ENCODE assay signal across 24 cellular contexts in genomic region chr9:98977813-98978212, GRCh38. TPM values are rescaled to one million over a fixed set of nuclear protein-coding genes. Genes with fewer than 3 reads are reported as not detected.
DNase-seq lines count a peak whose midpoint lies in the region; ATAC-seq, FAIRE-seq and TF ChIP-seq lines count a peak whose summit lies in the region.
"Had no signal": no experiment of that assay in that cellular context is flagged by ENCODE, and none has a peak within 500 bp of the region (broad histone marks: within the 10 kb centered on the region; RNA-seq: fewer than 3 reads in every experiment).

No MANE protein-coding gene starts in this region.

- no peak overlapping the region for H2AK5ac ChIP-seq in H1 (ENCODE audit: low read depth, low read length)

- H3K27ac Mint-ChIP-seq in nephron, result peak overlapping the region in 2 of 3 experiments; percentile 71 to 76
- peak overlapping the region in 1 of 2 donors; percentile 28 for H3K27ac Mint-ChIP-seq in effector memory CD8-positive, alpha-beta T cell
- H3K27ac Mint-ChIP-seq: activated CD4-positive, alpha-beta T cell treated with anti-CD3 and anti-CD28 coated beads for 36 hours; activated naive CD4-positive, alpha-beta T cell treated with anti-CD3 and anti-CD28 coated beads for 36 hours; stimulated activated memory B cell treated with anti-CD40 and anti-IgM and Interleukin-4, amounts not matched to agents 10 μg/mL and 1 μg/mL and 100 μg/mL, for 72 hours had no signal

- H3K27me3 ChIP-seq in H1 (replicated peaks in 1 of 4; ENCODE audit: control insufficient read depth in 3 of 4, extremely low read depth in 1 of 4, insufficient read depth in 3 of 4, low read length in 3 of 4), result peaks cover 7 to 43% (median 28%) of the 10 kb centered on the region in 4 experiments
- H3K27me3 ChIP-seq in subcutaneous abdominal adipose tissue (ENCODE audit: control insufficient read depth in 5 of 5, insufficient read depth in 4 of 5, low read length in 5 of 5), result no peaks in the 10 kb centered on the region
- H3K27me3 ChIP-seq in breast epithelium, result no peaks in the 10 kb centered on the region
- H3K27me3 ChIP-seq: MG63, right lobe of liver, upper lobe of left lung had no signal

- no peak overlapping the region for H3K4me3 ChIP-seq in H1 (ENCODE audit: extremely low read depth in 1 of 4, insufficient read depth in 2 of 4, low read depth in 3 of 4, low read length in 4 of 4)
- H3K4me3 ChIP-seq in subcutaneous abdominal adipose tissue (ENCODE audit: low read depth in 1 of 5, low read length in 5 of 5), result no peak overlapping the region
- H3K4me3 ChIP-seq in breast epithelium, result no peak overlapping the region
- H3K4me3 ChIP-seq: GM12878, MG63, right lobe of liver, upper lobe of left lung had no signal

- H3K23me2 ChIP-seq in H1 (ENCODE audit: low read depth, low read length), result no peaks in the 10 kb centered on the region

- no peak overlapping the region for H4K8ac ChIP-seq in H1 (ENCODE audit: extremely low read depth, insufficient read depth, low read length)

- peaks cover 0 to 10% (median 6%) of the 10 kb centered on the region in 4 experiments; a peak in 6 of 7 replicates for H3K4me1 ChIP-seq in H1 (replicated peaks in 1 of 4; ENCODE audit: control insufficient read depth in 3 of 4, insufficient read depth in 4 of 4, low read length in 3 of 4)
- peaks cover 34 to 72% (median 57%) of the 10 kb centered on the region in 5 donors for H3K4me1 ChIP-seq in subcutaneous abdominal adipose tissue (ENCODE audit: control insufficient read depth in 5 of 5, insufficient read depth in 5 of 5, low read length in 5 of 5)
- no peaks in the 10 kb centered on the region for H3K4me1 ChIP-seq in breast epithelium
- H3K4me1 ChIP-seq: right lobe of liver had no signal

- no peaks in the 10 kb centered on the region for H3K36me3 ChIP-seq in H1 (ENCODE audit: control insufficient read depth in 2 of 4, insufficient read depth in 4 of 4, low read length in 3 of 4)
- H3K36me3 ChIP-seq in subcutaneous abdominal adipose tissue (ENCODE audit: control insufficient read depth in 5 of 5, insufficient read depth in 5 of 5, low read length in 5 of 5), result no peaks in the 10 kb centered on the region
- H3K36me3 ChIP-seq in breast epithelium, result no peaks in the 10 kb centered on the region
- H3K36me3 ChIP-seq: MG63, right lobe of liver, upper lobe of left lung had no signal

- H3K18ac ChIP-seq in H1 (ENCODE audit: extremely low read depth, low read length), result no peak overlapping the region; the same call in 1 of the 2 replicates

- H3K9me3 ChIP-seq in H1 (ENCODE audit: insufficient read depth in 2 of 2, low read depth in 1 of 2, low read length in 1 of 2), result no peaks in the 10 kb centered on the region
- no peaks in the 10 kb centered on the region for H3K9me3 ChIP-seq in subcutaneous abdominal adipose tissue (ENCODE audit: control insufficient read depth in 5 of 5, low read length in 5 of 5)
- H3K9me3 ChIP-seq in breast epithelium, result no peaks in the 10 kb centered on the region
- H3K9me3 ChIP-seq: MG63, right lobe of liver, upper lobe of left lung had no signal

- H3K4me1 Mint-ChIP-seq in nephron, result peaks cover 43% of the 10 kb centered on the region
- H3K4me1 Mint-ChIP-seq in effector memory CD8-positive, alpha-beta T cell (ENCODE audit: low read depth in 2 of 2), result peaks cover 0 to 10% of the 10 kb centered on the region in 2 donors
- H3K4me1 Mint-ChIP-seq: central memory CD8-positive, alpha-beta T cell had no signal

- H2BK5ac ChIP-seq in H1 (ENCODE audit: low read depth, low read length), result peak overlapping the region; percentile 47; the same call in 1 of the 2 replicates

- no peaks in the 10 kb centered on the region for H4K20me1 ChIP-seq in H1 (replicated peaks in 1 of 2; ENCODE audit: control insufficient read depth in 1 of 2, insufficient read depth in 2 of 2, low read length in 2 of 2)

- H3K4me3 Mint-ChIP-seq in nephron, result no peak overlapping the region
- H3K4me3 Mint-ChIP-seq in effector memory CD8-positive, alpha-beta T cell, result no peak overlapping the region
- H3K4me3 Mint-ChIP-seq: activated CD4-positive, alpha-beta T cell treated with anti-CD3 and anti-CD28 coated beads for 36 hours; activated naive CD4-positive, alpha-beta T cell treated with anti-CD3 and anti-CD28 coated beads for 36 hours; CD4-positive, CD25-positive, alpha-beta regulatory T cell; central memory CD8-positive, alpha-beta T cell; stimulated activated memory B cell treated with anti-CD40 and anti-IgM and Interleukin-4, amounts not matched to agents 10 μg/mL and 1 μg/mL and 100 μg/mL, for 72 hours had no signal

- TF ChIP-seq CTCF in H1 (IDR thresholded peaks at IDR 0.05; ENCODE audit: control extremely low read depth in 1 of 3, insufficient read depth in 1 of 3, low read depth in 1 of 3, low read length in 3 of 3) (no peak), nephron (IDR thresholded peaks at IDR 0.05; ENCODE audit: unreplicated experiment in 3 of 3) (no peak), GM10266 (IDR thresholded peaks at IDR 0.05; ENCODE audit: control insufficient read depth, insufficient read depth, low read depth, missing control alignments) (no peak), breast epithelium (IDR thresholded peaks at IDR 0.05) (no peak)

- no peak for TF ChIP-seq RAD21 in H1 (IDR thresholded peaks at IDR 0.05 in 1 of 2, conservative IDR thresholded peaks at IDR 0.05 in 1 of 2; ENCODE audit: low read depth in 2 of 2, low read length in 2 of 2)

- TF ChIP-seq POLR2A in H1 (IDR thresholded peaks at IDR 0.05; ENCODE audit: control extremely low read depth in 1 of 2, low read depth in 2 of 2, low read length in 2 of 2) (no peak), breast epithelium (IDR thresholded peaks at IDR 0.05) (no peak)

- no peaks in the 10 kb centered on the region for H3K79me1 ChIP-seq in H1 (ENCODE audit: low read depth, low read length)

- POLR2A ChIA-PET in H1 (lab: Charles Lee; ENCODE audit: partially characterized antibody), result no interaction called here

- intact Hi-C loops in breast epithelium (cut with DNase I; ENCODE audit: low total_unique reads), result no loop called here

- H3K23ac ChIP-seq in H1 (ENCODE audit: insufficient read length), result no peak overlapping the region

- H4K5ac ChIP-seq in H1 (ENCODE audit: insufficient read length, low read depth, low read length), result no peak overlapping the region

- peak overlapping the region; percentile 25 for H4K91ac ChIP-seq in H1 (replicated peaks; ENCODE audit: insufficient read length, low read length)

- no peak overlapping the region for H3K14ac ChIP-seq in H1 (ENCODE audit: insufficient read length)

- DNase-seq in DMS 273 (lab: John Stamatoyannopoulos, UW; ENCODE audit: unreplicated experiment) (peak; percentile 65), H1 (ENCODE audit: low read depth in 1 of 2, low spot score in 2 of 2) (no peak), GM10266 (ENCODE audit: extremely low spot score) (no peak), breast epithelium (ENCODE audit: low spot score in 2 of 2) (no peak), NCI-H146 (lab: John Stamatoyannopoulos, UW) (no peak)
- no peak for DNase-seq in effector memory CD8-positive, alpha-beta T cell
- DNase-seq: activated CD4-positive, alpha-beta T cell treated with anti-CD3 and anti-CD28 coated beads for 36 hours; activated naive CD4-positive, alpha-beta T cell treated with anti-CD3 and anti-CD28 coated beads for 36 hours; activated T-cell treated with anti-CD3 and anti-CD28 coated beads, Interleukin-2, amount 50 U/mL, for 48 hours; amygdala; CD4-positive, CD25-positive, alpha-beta regulatory T cell; DMS53; GOT3; MG63; NCI-H1436 treated with DMSO at 0.1 percent for 48 hours; NCI-H748 treated with DMSO at 0.1 percent for 48 hours; right lobe of liver had no signal

- H3K36me3 Mint-ChIP-seq in nephron (ENCODE audit: low read depth), result no peaks in the 10 kb centered on the region
- H3K36me3 Mint-ChIP-seq in effector memory CD8-positive, alpha-beta T cell (ENCODE audit: insufficient read depth), result no peaks in the 10 kb centered on the region
- H3K36me3 Mint-ChIP-seq: CD4-positive, CD25-positive, alpha-beta regulatory T cell; stimulated activated memory B cell treated with anti-CD40 and anti-IgM and Interleukin-4, amounts not matched to agents 10 μg/mL and 1 μg/mL and 100 μg/mL, for 72 hours had no signal

- no peak overlapping the region for H2AFZ ChIP-seq in H1 (ENCODE audit: low read length)

- peak overlapping the region in 1 of 2 experiments; percentile 23; a peak in 1 of 4 replicates for H3K4me2 ChIP-seq in H1 (ENCODE audit: insufficient read depth in 1 of 2, low read depth in 2 of 2, low read length in 2 of 2)

- FAIRE-seq in H1 (lab: Jason Lieb, UNC), result no peak
- FAIRE-seq: GM12878, TTC549 had no signal

- peaks cover 32% of the 10 kb centered on the region for H3K27me3 Mint-ChIP-seq in nephron (ENCODE audit: low read depth)
- H3K27me3 Mint-ChIP-seq in effector memory CD8-positive, alpha-beta T cell, result peaks cover 10 to 40% of the 10 kb centered on the region in 2 donors
- H3K27me3 Mint-ChIP-seq: central memory CD8-positive, alpha-beta T cell had no signal

- H3K4ac ChIP-seq in H1 (replicated peaks; ENCODE audit: insufficient read length, low read depth, low read length), result no peak overlapping the region

- no peak for ATAC-seq in effector memory CD8-positive, alpha-beta T cell (replicated peaks)
- ATAC-seq: activated CD4-positive, alpha-beta T cell treated with anti-CD3 and anti-CD28 coated beads for 36 hours; GM12878; right lobe of liver; stimulated activated memory B cell treated with anti-CD40 and anti-IgM and Interleukin-4, amounts not matched to agents 10 μg/mL and 1 μg/mL and 100 μg/mL, for 72 hours had no signal

- no peak overlapping the region for H2BK12ac ChIP-seq in H1 (ENCODE audit: low read depth, low read length)

- no peak overlapping the region for H3K56ac ChIP-seq in H1 (replicated peaks; ENCODE audit: insufficient read length, low read depth, low read length)

- no peaks in the 10 kb centered on the region for H3K9me3 Mint-ChIP-seq in nephron
- no peaks in the 10 kb centered on the region for H3K9me3 Mint-ChIP-seq in effector memory CD8-positive, alpha-beta T cell
- H3K9me3 Mint-ChIP-seq: activated naive CD4-positive, alpha-beta T cell treated with anti-CD3 and anti-CD28 coated beads for 36 hours; central memory CD8-positive, alpha-beta T cell; stimulated activated memory B cell treated with anti-CD40 and anti-IgM and Interleukin-4, amounts not matched to agents 10 μg/mL and 1 μg/mL and 100 μg/mL, for 72 hours had no signal

- H3K79me2 ChIP-seq in H1 (ENCODE audit: control insufficient read depth in 1 of 2, insufficient read depth in 2 of 2, low read length in 2 of 2), result no peaks in the 10 kb centered on the region

- no peak for TF ChIP-seq EP300 in H1 (IDR thresholded peaks at IDR 0.05; ENCODE audit: borderline replicate concordance in 1 of 2, low read depth in 2 of 2, low read length in 2 of 2)

- H3K27ac ChIP-seq in H1 (ENCODE audit: low read depth, low read length) (no peak overlapping the region), subcutaneous abdominal adipose tissue (ENCODE audit: low read depth, low read length) (peak overlapping the region; percentile 82), breast epithelium (peak overlapping the region in 1 of 2 donors; percentile 74)
- H3K27ac ChIP-seq: right lobe of liver, upper lobe of left lung had no signal

- H2BK120ac ChIP-seq in H1 (replicated peaks; ENCODE audit: low read depth, low read length), result peak overlapping the region; percentile 26

- WGBS in H1 (ENCODE audit: extremely low coverage in 1 of 2, insufficient coverage in 1 of 2, insufficient read length in 1 of 2, insufficient replicate concordance in 2 of 2, low coverage in 1 of 2, low lambda C conversion rate in 2 of 2, missing lambda C conversion rate in 1 of 2), 2 experiments, result 89% methylated on average over 3 of the region's 3 CpGs; no CpG with 5 or more reads in 1 of the 2 experiments

- H3K9ac ChIP-seq in H1 (replicated peaks in 1 of 4; ENCODE audit: extremely low read depth in 1 of 4, low read depth in 3 of 4, low read length in 3 of 4) (no peak overlapping the region), subcutaneous abdominal adipose tissue (ENCODE audit: low read length in 5 of 5) (peak overlapping the region in 3 of 5 donors; percentile 17 to 29 (median 28))

- no peak overlapping the region for H2BK15ac ChIP-seq in H1 (ENCODE audit: low read length)

- CTCF ChIA-PET in H1 (lab: Charles Lee; ENCODE audit: partially characterized antibody), result interaction anchor here (0.6 to 4.3 kb wide), 13 partner anchors 10 to 185 kb away, joined by 3 to 27 read pairs (median 4); no protein-coding TSS in a partner anchor

- H2BK20ac ChIP-seq in H1 (ENCODE audit: low read length), result peak overlapping the region; percentile 72; the same call in 1 of the 2 replicates

RNA-seq across cellular contexts. Expression of gene COL15A1, which starts 34.1 kb away (rescaled TPM):
- 0.08 and 0.15 TPM in 2 replicates for total RNA-seq in H1 (2021; fragmentation: NEBNext Ultra II Directional; extraction: Animal tissue kit (Norgen Biotek cat#: 25700))
- 0.12 and 0.19 TPM in 2 replicates for polyA plus RNA-seq in H1 (2011; rRNA removed)
- 0.13 TPM for polyA plus RNA-seq in H1 (2011; cell fraction: cytosol; rRNA removed)
- polyA plus RNA-seq in H1 (2011; cell fraction: nucleus; rRNA removed), result 1.2 TPM
- 0.08 to 0.29 TPM (median 0.09 TPM) in 3 of 4 replicates, not detected in the other for polyA plus RNA-seq in H1 (2012, experiment 1 of 2)
- 0.07 TPM for polyA plus RNA-seq in H1 (2012, experiment 2 of 2)
- 0.06 TPM for polyA plus RNA-seq in H1 (2013, experiment 1 of 2)
- 0.07 TPM for polyA plus RNA-seq in H1 (2013, experiment 2 of 2)
- 0.24 and 0.41 TPM in 2 replicates for polyA minus RNA-seq in H1 (2011; rRNA and poly(A)+ RNA removed)
- not detected for polyA minus RNA-seq in H1 (2011; cell fraction: cytosol; rRNA and poly(A)+ RNA removed)
- 0.30 TPM for polyA minus RNA-seq in H1 (2011; cell fraction: nucleus; rRNA and poly(A)+ RNA removed)
- 10 to 100 TPM; 13.9 to 47.8 (median 32.4) TPM for total RNA-seq in breast epithelium
- total RNA-seq: activated CD4-positive, alpha-beta T cell treated with anti-CD3 and anti-CD28 coated beads for 36 hours; CD4-positive, CD25-positive, alpha-beta regulatory T cell had no signal

Comparison
In these comparisons a context has a peak if more than half of its experiments do, and no peak if none do; other contexts are left out.
1. H3K9ac ChIP-seq: peak in subcutaneous abdominal adipose tissue (3 of 5); none in H1 (0 of 4).
2. RNA of gene COL15A1, which starts 34.1 kb away (total RNA-seq): 13.9 to 47.8 TPM in breast epithelium; 0.08 to 0.15 TPM in H1; every median in the first group is over 10 times any median in the second.